ENCODE assay signal across 24 cellular contexts in genomic region chr7:25294624-25295023, GRCh38.
"Had no signal": no experiment of that assay in that cellular context is flagged by ENCODE, and none has a peak within 500 bp of the region (broad histone marks: within the 10 kb centered on the region; RNA-seq: fewer than 3 reads in every experiment).

No MANE protein-coding gene starts in this region.

- DNase-seq: IMR-90, Kasumi-1, MV-4-11, NCI-H1048, NCI-H1105, NCI-H1417, NCI-H1436 treated with DMSO at 0.1 percent for 48 hours, NCI-H1694, NCI-H187 treated with DMSO at 0.1 percent for 48 hours, NCI-H2029 treated with DMSO at 0.1 percent for 48 hours, NCI-H2171 treated with DMSO at 0.1 percent for 48 hours, NCI-H226, NCI-H446, NCI-H510A, NCI-H524 treated with DMSO at 0.1 percent for 48 hours, NCI-H69, NCI-H774, Right ventricle myocardium superior, RPMI8226, SIG-M5 had no signal

- H3K4me2 ChIP-seq: KMS-11 had no signal

- FAIRE-seq: RCC 7860 had no signal

- H3K4me1 ChIP-seq: SJSA1 had no signal

- H3K27ac ChIP-seq: KMS-11, SJSA1, SK-N-MC had no signal

- H3K27me3 ChIP-seq: SJSA1 had no signal

- H3K4me3 ChIP-seq: SJSA1, SK-N-MC had no signal

- H3K9me3 ChIP-seq: SJSA1 had no signal

- H3K9ac ChIP-seq: KMS-11 had no signal

- H3K36me3 ChIP-seq: SJSA1 had no signal
